In the genomic region with DNA sequence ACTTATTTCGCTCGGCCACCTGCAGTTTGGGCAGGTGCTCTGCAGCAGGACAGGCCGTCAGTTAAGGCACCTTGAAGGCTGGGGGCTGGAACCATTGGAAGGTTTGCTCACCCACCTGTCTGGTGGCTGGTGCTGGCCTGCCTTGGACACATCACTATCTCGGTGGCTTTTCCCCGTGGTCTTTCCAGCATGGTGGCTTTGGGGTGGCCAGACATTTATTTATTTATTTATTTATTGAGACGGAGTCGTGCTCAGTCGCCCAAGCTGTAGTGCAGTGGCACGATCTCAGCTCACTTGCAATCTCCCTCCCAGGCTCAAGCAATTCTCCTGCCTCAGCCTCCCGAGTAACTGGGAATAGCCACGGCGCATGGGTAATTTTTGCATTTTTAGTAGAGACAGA, we compare ENCODE assay signal across 1 cellular context.
TF ChIP-seq lines count a peak whose summit lies in the region.

No MANE protein-coding gene starts in this region.

TF ChIP-seq in IMR-90, 13 proteins besides CTCF, POLR2A, EP300 and RAD21 (continued from another document):
- TF ChIP-seq, protein P1, sequence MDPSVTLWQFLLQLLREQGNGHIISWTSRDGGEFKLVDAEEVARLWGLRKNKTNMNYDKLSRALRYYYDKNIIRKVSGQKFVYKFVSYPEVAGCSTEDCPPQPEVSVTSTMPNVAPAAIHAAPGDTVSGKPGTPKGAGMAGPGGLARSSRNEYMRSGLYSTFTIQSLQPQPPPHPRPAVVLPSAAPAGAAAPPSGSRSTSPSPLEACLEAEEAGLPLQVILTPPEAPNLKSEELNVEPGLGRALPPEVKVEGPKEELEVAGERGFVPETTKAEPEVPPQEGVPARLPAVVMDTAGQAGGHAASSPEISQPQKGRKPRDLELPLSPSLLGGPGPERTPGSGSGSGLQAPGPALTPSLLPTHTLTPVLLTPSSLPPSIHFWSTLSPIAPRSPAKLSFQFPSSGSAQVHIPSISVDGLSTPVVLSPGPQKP (IDR thresholded peaks at IDR 0.05; ENCODE audit: borderline replicate concordance, low read depth, low read length) = no peak
- TF ChIP-seq BHLHE40 (IDR thresholded peaks at IDR 0.05; ENCODE audit: low read depth, low read length) (no peak), RFX5 (IDR thresholded peaks at IDR 0.05; ENCODE audit: low read depth, low read length) (no peak), RCOR1 (IDR thresholded peaks at IDR 0.05; ENCODE audit: insufficient replicate concordance, low read length) (no peak), NFE2L2 (IDR thresholded peaks at IDR 0.05; ENCODE audit: low read depth, low read length) (no peak), MAFK (IDR thresholded peaks at IDR 0.05; ENCODE audit: low read depth, low read length) (no peak), MXI1 (IDR thresholded peaks at IDR 0.05; ENCODE audit: borderline replicate concordance, low read depth, low read length) (no peak), SMC3 (IDR thresholded peaks at IDR 0.05; ENCODE audit: low read depth, low read length) (no peak), CHD1 (IDR thresholded peaks at IDR 0.05; ENCODE audit: low read depth, low read length) (no peak)
